ENCODE assay signal across 8 cellular contexts in the genomic region with DNA sequence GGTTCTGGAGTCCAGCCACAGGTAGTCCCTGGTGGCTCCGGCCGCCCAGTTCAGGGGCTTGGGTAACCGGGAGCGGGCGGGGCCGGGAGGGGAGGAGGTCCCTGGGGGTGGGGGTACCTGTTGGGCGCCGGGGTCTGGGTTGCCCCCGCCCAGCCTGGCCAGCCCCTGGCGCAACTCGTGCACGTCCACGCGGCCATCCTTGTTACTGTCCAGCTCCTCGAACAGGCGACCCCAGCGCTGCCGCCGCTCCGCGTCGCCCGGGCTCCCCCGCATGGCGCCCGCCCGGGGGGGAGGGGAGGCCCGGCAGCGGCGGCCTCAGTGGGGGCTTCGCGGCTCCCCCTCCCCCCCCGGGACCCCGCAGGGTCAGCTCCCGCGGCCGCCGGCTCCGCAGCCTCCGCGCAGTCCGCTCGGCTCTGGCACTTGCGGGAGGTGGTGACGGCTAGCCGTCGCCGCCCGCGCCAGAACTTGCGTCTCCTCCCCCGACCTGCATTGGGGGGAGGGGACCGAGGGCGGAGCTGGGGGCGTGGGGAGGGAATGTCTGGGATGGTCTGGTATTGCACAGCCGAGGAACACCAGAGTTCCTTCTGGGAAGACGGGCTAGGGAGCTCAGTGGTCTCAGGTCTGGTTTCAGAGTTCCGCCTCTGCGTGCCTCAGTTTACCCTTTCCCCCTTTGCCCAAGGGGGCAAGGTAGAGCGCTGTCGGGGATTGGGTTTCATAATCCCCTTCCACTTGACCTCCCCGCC. TPM values are rescaled to one million over a fixed set of nuclear protein-coding genes. Genes with fewer than 3 reads are reported as not detected.
DNase-seq lines count a peak whose midpoint lies in the region; ATAC-seq and TF ChIP-seq lines count a peak whose summit lies in the region.

A gene (minus strand): TSS at position 437 of the 743 bp plus-strand sequence. CDS start 164 bp downstream, at position 273.

- WGBS in right cardiac atrium: under 1% methylated on average over 62 of the region's 62 CpGs

- POLR2A ChIA-PET in T-cell (lab: Charles Lee): interaction anchor here (0.6 kb wide), 2 partner anchors 77 to 111 kb away, joined by 4 to 6 read pairs; no protein-coding TSS in a partner anchor

- DNase-seq in Caki2 (ENCODE audit: low read depth) (no peak), T-cell (peak in 28 of 34 experiments; percentile 19 to 57 (median 38)), ascending aorta (ENCODE audit: low spot score in 2 of 2) (peak in 1 of 2 donors; percentile 75), right cardiac atrium (peak; percentile 68 to 92 (median 90)), pulmonary artery endothelial cell (ENCODE audit: low read depth, low spot score) (no peak)

- H3K4me3 ChIP-seq in ascending aorta: peak within 1 kb of the TSS; percentile 72 to 79
- H3K4me3 ChIP-seq in right cardiac atrium (ENCODE audit: low read length): peak within 1 kb of the TSS; percentile 87

- ATAC-seq in GM21360 (IDR thresholded peaks at IDR 0.05; ENCODE audit: unreplicated experiment) (peak; percentile 21), T-cell (replicated peaks in 1 of 4) (peak; percentile 21 to 35 (median 26)), right cardiac atrium (peak; percentile 77 to 85), HG03457 (IDR thresholded peaks at IDR 0.05; ENCODE audit: unreplicated experiment) (no peak)

- peak within 1 kb of the TSS; percentile 29 to 59 for H3K27ac ChIP-seq in ascending aorta
- H3K27ac ChIP-seq in right cardiac atrium (ENCODE audit: low read length): peak within 1 kb of the TSS; percentile 48

- TF ChIP-seq CTCF in ascending aorta (IDR thresholded peaks at IDR 0.05): no peak

- intact Hi-C loops in ascending aorta (cut with DNase I) (loop anchor here (1.0 to 2.0 kb wide), 3 partner anchors 34 to 277 kb away; a partner anchor contains a TSS), right cardiac atrium (cut with DNase I) (no loop called here)

- H3K9me3 Mint-ChIP-seq in IgD-negative memory B cell (no peaks in the 10 kb centered on the region), T-cell (peaks cover 5 to 9% (median 7%) of the 10 kb centered on the region in 3 donors)

- CTCF ChIA-PET in T-cell (lab: Charles Lee): no interaction called here

- peaks cover 14% of the 10 kb centered on the region for H3K36me3 Mint-ChIP-seq in IgD-negative memory B cell
- peaks cover 20% of the 10 kb centered on the region for H3K36me3 Mint-ChIP-seq in T-cell

- in situ Hi-C loops in Caki2 (cut with HindIII; ENCODE audit: low pct_unique_long_range_greater_than_20kb, low sequenced_read_pairs): no loop called here

- H3K9me3 ChIP-seq in ascending aorta (no peaks in the 10 kb centered on the region), right cardiac atrium (ENCODE audit: control insufficient read depth, low read length) (no peaks in the 10 kb centered on the region)

- H3K27ac Mint-ChIP-seq in IgD-negative memory B cell (peak within 1 kb of the TSS; percentile 93 to 96 (median 94)), T-cell (peak within 1 kb of the TSS; percentile 89 to 94)

- H3K4me3 Mint-ChIP-seq in IgD-negative memory B cell: peak within 1 kb of the TSS; percentile 92 to 99 (median 98)
- H3K4me3 Mint-ChIP-seq in T-cell: peak within 1 kb of the TSS; percentile 88 to 99 (median 97)

- peaks cover 0 to 4% of the 10 kb centered on the region in 2 donors for H3K4me1 ChIP-seq in ascending aorta
- H3K4me1 ChIP-seq in right cardiac atrium (ENCODE audit: control insufficient read depth, insufficient read depth, low read length): no peaks in the 10 kb centered on the region

- peaks cover 17 to 28% (median 20%) of the 10 kb centered on the region in 3 donors for H3K4me1 Mint-ChIP-seq in IgD-negative memory B cell
- H3K4me1 Mint-ChIP-seq in T-cell: peaks cover 21 to 24% (median 24%) of the 10 kb centered on the region in 3 donors

- H3K36me3 ChIP-seq in ascending aorta: peaks cover 7 to 17% of the 10 kb centered on the region in 2 donors

- H3K27me3 ChIP-seq in ascending aorta (no peaks in the 10 kb centered on the region), right cardiac atrium (ENCODE audit: control insufficient read depth, insufficient read depth) (no peaks in the 10 kb centered on the region)

- H3K27me3 Mint-ChIP-seq in IgD-negative memory B cell: peaks cover 2% of the 10 kb centered on the region
- H3K27me3 Mint-ChIP-seq in T-cell: no peaks in the 10 kb centered on the region

RNA-seq across cellular contexts. Expression of the gene that starts here (rescaled TPM):
- total RNA-seq in Caki2 (2014; rRNA removed; shearing (Covaris generic); ENCODE audit: low replicate concordance): 19.5 and 40.7 TPM in 2 replicates
- polyA plus RNA-seq in IgD-negative memory B cell: 28.2 TPM
- total RNA-seq in T-cell: 10 to 100 TPM; 15.5 to 28.0 (median 25.5) TPM
- total RNA-seq in ascending aorta: 56.5 TPM
- total RNA-seq in right cardiac atrium: 10 to 100 TPM; 81.6 to 95.5 (median 89.7) TPM
- 59.6 TPM for polyA plus RNA-seq in right cardiac atrium
- 24.1 and 32.5 TPM in 2 replicates for total RNA-seq in pulmonary artery endothelial cell

Comparison
In these comparisons a context has a peak if more than half of its experiments do, and no peak if none do; other contexts are left out.
1. DNase-seq: peak in T-cell (28 of 34) and right cardiac atrium (3 of 3); none in Caki2 (single experiment) and pulmonary artery endothelial cell (single experiment).